Comparison of ENCODE assay signal across 7 cellular contexts in the genomic region with DNA sequence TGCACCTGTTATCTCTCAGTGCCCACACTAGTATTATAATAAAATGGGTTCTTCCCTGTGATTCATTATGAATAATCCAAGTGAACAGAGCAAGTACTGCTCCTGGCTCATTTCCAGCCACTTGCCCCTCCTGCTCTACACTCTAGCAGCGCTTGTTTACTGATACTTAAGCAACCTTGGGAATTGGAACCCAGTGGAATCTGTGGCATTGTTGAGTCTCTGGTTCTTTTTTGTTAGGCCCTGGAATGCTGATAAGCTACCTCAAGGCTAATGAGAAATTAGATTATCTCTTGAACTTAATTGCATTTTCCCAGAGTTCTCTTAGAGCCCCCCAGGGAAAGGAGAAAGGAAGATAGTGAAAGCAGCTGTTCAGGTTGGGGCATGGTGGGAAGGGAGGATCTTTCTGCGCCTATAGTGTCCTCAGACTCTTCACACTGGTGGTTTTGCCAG. TPM values are rescaled to one million over a fixed set of nuclear protein-coding genes. Genes with fewer than 3 reads are reported as not detected.
DNase-seq lines count a peak whose midpoint lies in the region; ATAC-seq and TF ChIP-seq lines count a peak whose summit lies in the region.

No MANE protein-coding gene starts in this region.

- H2BK5ac ChIP-seq in mesendoderm (ENCODE audit: low read length) = no peak overlapping the region

- H3K27ac Mint-ChIP-seq in type B pancreatic cell = no peak overlapping the region

- H3K4me3 ChIP-seq in brain microvascular endothelial cell (ENCODE audit: low read depth, low read length) (no peak overlapping the region), mesendoderm (ENCODE audit: low read length) (no peak overlapping the region)

- H4K8ac ChIP-seq in mesendoderm (ENCODE audit: low read depth, low read length) = no peak overlapping the region

- H3K27me3 ChIP-seq in brain microvascular endothelial cell (replicated peaks) (no peaks in the 10 kb centered on the region), mesendoderm (ENCODE audit: insufficient read depth, low read length, poor library complexity) (no peaks in the 10 kb centered on the region)

- WGBS in mesendoderm (ENCODE audit: extremely low coverage, insufficient coverage, low lambda C conversion rate) = no CpG with 5 or more reads among the region's 2 CpGs

- DNase-seq in EH (ENCODE audit: low read depth) = peak; percentile 41
- DNase-seq in NCI-H146 (lab: John Stamatoyannopoulos, UW) = peak; percentile 44
- peak; percentile 45 for DNase-seq in brain microvascular endothelial cell
- DNase-seq in mesendoderm = peak; percentile 92
- DNase-seq in SIG-M5 treated with dmso at 0.1 percent for 504 hours (lab: John Stamatoyannopoulos, UW; ENCODE audit: unreplicated experiment) = no peak
- no peak for DNase-seq in type B pancreatic cell (ENCODE audit: extremely low spot score, unreplicated experiment)

- H3K23ac ChIP-seq in mesendoderm (ENCODE audit: low read length) = no peak overlapping the region

- no peak overlapping the region for H2AK5ac ChIP-seq in mesendoderm (ENCODE audit: low read length)

- H3K79me1 ChIP-seq in mesendoderm (ENCODE audit: low read length) = no peaks in the 10 kb centered on the region

- no peak overlapping the region for H4K5ac ChIP-seq in mesendoderm (ENCODE audit: low read length)

- no peak overlapping the region for H2BK120ac ChIP-seq in mesendoderm (ENCODE audit: low read depth, low read length)

- no peak for ATAC-seq in GM21723 (IDR thresholded peaks at IDR 0.05; ENCODE audit: unreplicated experiment)

- no peak overlapping the region for H3K4ac ChIP-seq in mesendoderm (ENCODE audit: low read depth, low read length)

- H3K9me3 Mint-ChIP-seq in type B pancreatic cell = no peaks in the 10 kb centered on the region

- H3K79me2 ChIP-seq in mesendoderm (ENCODE audit: control insufficient read depth, insufficient read depth, low read length) = no peaks in the 10 kb centered on the region

- no peak overlapping the region for H3K4me2 ChIP-seq in mesendoderm (ENCODE audit: low read length)

- no peaks in the 10 kb centered on the region for H3K27me3 Mint-ChIP-seq in type B pancreatic cell

- H3K36me3 ChIP-seq in brain microvascular endothelial cell (replicated peaks) (no peaks in the 10 kb centered on the region), mesendoderm (ENCODE audit: control insufficient read depth, insufficient read depth, low read length) (no peaks in the 10 kb centered on the region)

- no peaks in the 10 kb centered on the region for H3K4me1 Mint-ChIP-seq in type B pancreatic cell (ENCODE audit: unreplicated experiment)

- TF ChIP-seq CTCF in brain microvascular endothelial cell (IDR thresholded peaks at IDR 0.05; ENCODE audit: low read depth, low read length, missing control alignments) (no peak), type B pancreatic cell (conservative IDR thresholded peaks at IDR 0.05) (no peak)

- H3K56ac ChIP-seq in mesendoderm (ENCODE audit: low read length) = no peak overlapping the region

- H3K18ac ChIP-seq in mesendoderm (ENCODE audit: low read length) = no peak overlapping the region

- no peak overlapping the region for H2BK15ac ChIP-seq in mesendoderm (replicated peaks; ENCODE audit: low read depth)

- H3K9ac ChIP-seq in mesendoderm (ENCODE audit: low read length) = no peak overlapping the region

- in situ Hi-C loops in brain microvascular endothelial cell (cut with HindIII; ENCODE audit: low pct_ligation_motif_present, low sequenced_read_pairs) = no loop called here

- no peaks in the 10 kb centered on the region for H3K36me3 Mint-ChIP-seq in type B pancreatic cell

- peaks cover 7% of the 10 kb centered on the region for H3K4me1 ChIP-seq in mesendoderm (ENCODE audit: control insufficient read depth, low read depth, low read length)

- no peak overlapping the region for H3K4me3 Mint-ChIP-seq in type B pancreatic cell

- H3K27ac ChIP-seq in brain microvascular endothelial cell (no peak overlapping the region), mesendoderm (ENCODE audit: low read depth, low read length) (peak overlapping the region; percentile 53)

RNA-seq across cellular contexts. Expression of a gene that starts 34.0 kb away (rescaled TPM):
- 10.8 TPM for polyA plus RNA-seq in mesendoderm (2013, experiment 1 of 2)
- 11.1 TPM for polyA plus RNA-seq in mesendoderm (2013, experiment 2 of 2)
- total RNA-seq in type B pancreatic cell (ENCODE audit: low replicate concordance) = 6.3 and 7.2 TPM in 2 replicates

Comparison
In these comparisons a context has a peak if more than half of its experiments do, and no peak if none do; other contexts are left out.
1. DNase-seq: peak in EH (single experiment), NCI-H146 (single experiment), brain microvascular endothelial cell (single experiment) and mesendoderm (single experiment); none in SIG-M5 treated with dmso at 0.1 percent for 504 hours (single experiment) and type B pancreatic cell (single experiment).